Comparison of ENCODE assay signal across 1 cellular context in the genomic region with DNA sequence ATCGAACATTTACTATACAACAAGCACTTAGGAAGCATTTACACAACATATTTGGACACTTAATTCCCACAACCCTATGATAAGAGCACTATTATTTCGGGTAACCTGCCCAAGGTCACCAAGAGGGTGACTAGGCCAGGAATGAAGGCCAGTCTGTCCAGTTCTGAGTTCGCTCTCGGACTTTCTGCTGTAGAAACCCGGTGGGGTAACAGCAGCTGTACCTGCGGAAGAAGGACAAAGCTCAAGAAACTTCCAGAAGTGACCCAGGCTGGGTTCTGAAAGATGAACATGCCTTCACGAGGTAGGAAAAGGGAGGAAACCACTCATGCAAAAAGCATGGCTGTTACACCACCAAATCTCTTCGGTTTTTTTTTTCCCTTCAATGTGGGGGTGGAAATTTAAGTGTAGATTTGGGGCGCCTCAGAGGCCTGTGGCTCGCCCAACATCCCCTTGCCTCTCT.
TF ChIP-seq lines count a peak whose summit lies in the region.

No MANE protein-coding gene starts in this region.

TF ChIP-seq in endothelial cell of umbilical vein, 7 proteins besides CTCF, POLR2A, EP300 and RAD21:
- TF ChIP-seq EZH2 (IDR thresholded peaks at IDR 0.05; ENCODE audit: borderline replicate concordance, low read depth, low read length, severe bottlenecking) (no peak), MYC (IDR thresholded peaks at IDR 0.05; ENCODE audit: low read depth, low read length) (no peak), FOS (IDR thresholded peaks at IDR 0.05; ENCODE audit: borderline replicate concordance, insufficient read depth, low read length) (no peak), POLR2AphosphoS5 (IDR thresholded peaks at IDR 0.05; ENCODE audit: insufficient read depth, low read depth, low read length) (no peak), JUN (IDR thresholded peaks at IDR 0.05; ENCODE audit: borderline replicate concordance, insufficient read depth, insufficient read length, low read depth) (no peak), GATA2 (IDR thresholded peaks at IDR 0.05; ENCODE audit: insufficient read depth, insufficient read length, low read depth, low read length) (no peak)
- TF ChIP-seq, protein P1, sequence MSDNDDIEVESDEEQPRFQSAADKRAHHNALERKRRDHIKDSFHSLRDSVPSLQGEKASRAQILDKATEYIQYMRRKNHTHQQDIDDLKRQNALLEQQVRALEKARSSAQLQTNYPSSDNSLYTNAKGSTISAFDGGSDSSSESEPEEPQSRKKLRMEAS (IDR thresholded peaks at IDR 0.05; ENCODE audit: insufficient read depth, insufficient read length): no peak
